ENCODE assay signal across 8 cellular contexts in genomic region chr11:62443390-62444201, GRCh38. TPM values are rescaled to one million over a fixed set of nuclear protein-coding genes. Genes with fewer than 3 reads are reported as not detected.
DNase-seq lines count a peak whose midpoint lies in the region; ATAC-seq and TF ChIP-seq lines count a peak whose summit lies in the region.

No MANE protein-coding gene starts in this region.

- H3K4me2 ChIP-seq in Karpas-422 (ENCODE audit: low read depth, low read length, poor library complexity, severe bottlenecking) = peak overlapping the region; percentile 8
- peak overlapping the region; percentile 22 for H3K4me2 ChIP-seq in hepatocyte

- peak overlapping the region; percentile 70 for H3K4me3 Mint-ChIP-seq in activated naive CD8-positive, alpha-beta T cell treated with anti-CD3 and anti-CD28 coated beads for 36 hours
- no peak overlapping the region for H3K4me3 Mint-ChIP-seq in CD8-positive, alpha-beta T cell

- H3K9ac ChIP-seq in Karpas-422 (ENCODE audit: low read length) = no peak overlapping the region

- H3K9me3 ChIP-seq in Karpas-422 (ENCODE audit: low read length) = no peaks in the 10 kb centered on the region
- no peaks in the 10 kb centered on the region for H3K9me3 ChIP-seq in hepatocyte (ENCODE audit: low read depth)
- H3K9me3 ChIP-seq in stomach = no peaks in the 10 kb centered on the region
- no peaks in the 10 kb centered on the region for H3K9me3 ChIP-seq in CD8-positive, alpha-beta T cell (ENCODE audit: low read length)

- no peak overlapping the region for H3K27ac Mint-ChIP-seq in activated naive CD8-positive, alpha-beta T cell treated with anti-CD3 and anti-CD28 coated beads for 36 hours
- no peak overlapping the region for H3K27ac Mint-ChIP-seq in CD8-positive, alpha-beta T cell

- H3K27ac ChIP-seq in Karpas-422 (ENCODE audit: low read length) = no peak overlapping the region
- H3K27ac ChIP-seq in hepatocyte = peak overlapping the region; percentile 80
- H3K27ac ChIP-seq in stomach = peak overlapping the region; percentile 37 to 89 (median 85)
- no peak overlapping the region for H3K27ac ChIP-seq in CD8-positive, alpha-beta T cell (ENCODE audit: low read depth, low read length)

- peaks cover 9% of the 10 kb centered on the region for H3K4me1 Mint-ChIP-seq in activated naive CD8-positive, alpha-beta T cell treated with anti-CD3 and anti-CD28 coated beads for 36 hours
- H3K4me1 Mint-ChIP-seq in CD8-positive, alpha-beta T cell (ENCODE audit: low read depth) = peaks cover 7% of the 10 kb centered on the region

- H3K79me2 ChIP-seq in Karpas-422 (ENCODE audit: low read length) = no peaks in the 10 kb centered on the region
- no peaks in the 10 kb centered on the region for H3K79me2 ChIP-seq in hepatocyte

- TF ChIP-seq POLR2A in stomach (IDR thresholded peaks at IDR 0.05) = no peak

- peaks cover 11% of the 10 kb centered on the region for H3K4me1 ChIP-seq in Karpas-422 (ENCODE audit: low read length)
- peaks cover 38% of the 10 kb centered on the region for H3K4me1 ChIP-seq in hepatocyte (ENCODE audit: insufficient read depth)
- peaks cover 20 to 53% (median 37%) of the 10 kb centered on the region in 4 donors for H3K4me1 ChIP-seq in stomach
- H3K4me1 ChIP-seq in CD8-positive, alpha-beta T cell (ENCODE audit: insufficient read depth, low read length) = no peaks in the 10 kb centered on the region

- 95% methylated on average over 16 of the region's 17 CpGs for WGBS in hepatocyte (ENCODE audit: low lambda C conversion rate, missing lambda C conversion rate)
- WGBS in stomach, 5 donors = 78 to 87% (median 83%) methylated on average over 15 to 17 of the region's 17 CpGs

- intact Hi-C loops in stomach (cut with DNase I; ENCODE audit: low total_unique reads) = no loop called here
- intact Hi-C loops in CD8-positive, alpha-beta T cell (cut with DNase I, micrococcal nuclease) = no loop called here

- H3K4me3 ChIP-seq in Karpas-422 (ENCODE audit: low read length) (no peak overlapping the region), hepatocyte (no peak overlapping the region), stomach (peak overlapping the region in 3 of 4 donors; percentile 23 to 32 (median 31))
- no peak overlapping the region for H3K4me3 ChIP-seq in CD8-positive, alpha-beta T cell (ENCODE audit: low read depth, low read length)

- H3K27me3 Mint-ChIP-seq in activated naive CD8-positive, alpha-beta T cell treated with anti-CD3 and anti-CD28 coated beads for 36 hours = peaks cover 27% of the 10 kb centered on the region
- H3K27me3 Mint-ChIP-seq in CD8-positive, alpha-beta T cell (ENCODE audit: low read depth) = peaks cover 35% of the 10 kb centered on the region

- no peak for TF ChIP-seq EP300 in stomach (IDR thresholded peaks at IDR 0.05)

- ATAC-seq in CD8-positive, alpha-beta T cell = no peak

- DNase-seq in Karpas-422 (no peak), hepatocyte (ENCODE audit: low spot score) (no peak), stomach (no peak), NCI-H510A treated with DMSO at 0.1 percent for 48 hours (lab: John Stamatoyannopoulos, UW) (no peak), NCI-H446 treated with DMSO at 0.1 percent for 48 hours (lab: John Stamatoyannopoulos, UW) (no peak)
- no peak for DNase-seq in activated naive CD8-positive, alpha-beta T cell treated with anti-CD3 and anti-CD28 coated beads for 36 hours
- no peak for DNase-seq in CD8-positive, alpha-beta T cell
- no peak for DNase-seq in stimulated activated CD4-positive, alpha-beta T cell treated with anti-CD3 and anti-CD28 coated beads, Interleukin-4, amount 100 ng/mL, for 1 hour

- H3K9me3 Mint-ChIP-seq in activated naive CD8-positive, alpha-beta T cell treated with anti-CD3 and anti-CD28 coated beads for 36 hours = no peaks in the 10 kb centered on the region
- H3K9me3 Mint-ChIP-seq in CD8-positive, alpha-beta T cell = no peaks in the 10 kb centered on the region

- POLR2A ChIA-PET in CD8-positive, alpha-beta T cell (lab: Charles Lee) = no interaction called here

- TF ChIP-seq CTCF in hepatocyte (IDR thresholded peaks at IDR 0.05; ENCODE audit: poor library complexity) (no peak), stomach (IDR thresholded peaks at IDR 0.05) (no peak)
- TF ChIP-seq CTCF in CD8-positive, alpha-beta T cell (IDR thresholded peaks at IDR 0.05) = no peak

- no peak overlapping the region for H2AFZ ChIP-seq in Karpas-422 (ENCODE audit: low read length)
- H2AFZ ChIP-seq in hepatocyte = no peak overlapping the region

- no peaks in the 10 kb centered on the region for H3K36me3 ChIP-seq in Karpas-422 (ENCODE audit: insufficient read depth, low read length)
- no peaks in the 10 kb centered on the region for H3K36me3 ChIP-seq in hepatocyte (replicated peaks; ENCODE audit: insufficient read depth, low read depth)
- no peaks in the 10 kb centered on the region for H3K36me3 ChIP-seq in stomach
- no peaks in the 10 kb centered on the region for H3K36me3 ChIP-seq in CD8-positive, alpha-beta T cell (ENCODE audit: insufficient read depth, low read length)

- no peaks in the 10 kb centered on the region for H3K36me3 Mint-ChIP-seq in activated naive CD8-positive, alpha-beta T cell treated with anti-CD3 and anti-CD28 coated beads for 36 hours
- no peaks in the 10 kb centered on the region for H3K36me3 Mint-ChIP-seq in CD8-positive, alpha-beta T cell

- CTCF ChIA-PET in CD8-positive, alpha-beta T cell (lab: Charles Lee) = interaction anchor here (0.9 to 2.0 kb wide), 2 partner anchors 99 to 117 kb away, joined by 4 read pairs; no protein-coding TSS in a partner anchor

- H4K20me1 ChIP-seq in Karpas-422 (ENCODE audit: insufficient read depth, low read depth, low read length) = no peaks in the 10 kb centered on the region
- no peaks in the 10 kb centered on the region for H4K20me1 ChIP-seq in hepatocyte (ENCODE audit: insufficient read depth, poor library complexity, severe bottlenecking)

- 0 out of 2 replicates have a peak, but pooled peaks cover 3% of the 10 kb centered on the region for H3K27me3 ChIP-seq in Karpas-422 (ENCODE audit: low read length)
- no peaks in the 10 kb centered on the region for H3K27me3 ChIP-seq in hepatocyte
- no peaks in the 10 kb centered on the region for H3K27me3 ChIP-seq in stomach
- H3K27me3 ChIP-seq in CD8-positive, alpha-beta T cell (ENCODE audit: insufficient read depth, low read length) = peaks cover 5% of the 10 kb centered on the region

- H3K9me2 ChIP-seq in Karpas-422 (replicated peaks; ENCODE audit: insufficient read depth, low read length) = no peaks in the 10 kb centered on the region
- no peaks in the 10 kb centered on the region for H3K9me2 ChIP-seq in hepatocyte (replicated peaks; ENCODE audit: insufficient read depth)

RNA-seq across cellular contexts. Expression of gene SCGB1A1, which starts 24.8 kb away (rescaled TPM):
- not detected in 2 replicates for total RNA-seq in Karpas-422 (2014; rRNA removed; shearing (Covaris generic); ENCODE audit: low replicate concordance)
- not detected for total RNA-seq in activated naive CD8-positive, alpha-beta T cell treated with anti-CD3 and anti-CD28 coated beads for 36 hours
- total RNA-seq in hepatocyte (not detected in 2 replicates), stomach (10 to 100 TPM in 1 of 5 donors, 1 to 10 TPM in 1, not detected in 3; 2.6 to 11.2 TPM)
- polyA plus RNA-seq in hepatocyte (not detected in 2 replicates), stomach (10 to 100 TPM in 1 of 3 donors, not detected in 2; 53.9 TPM)
- not detected for total RNA-seq in CD8-positive, alpha-beta T cell

Comparison
In these comparisons a context has a peak if more than half of its experiments do, and no peak if none do; other contexts are left out.
1. H3K27ac ChIP-seq: peak in hepatocyte (single experiment) and stomach (5 of 5); none in Karpas-422 (single experiment) and CD8-positive, alpha-beta T cell (single experiment).
2. H3K4me3 ChIP-seq: peak in stomach (3 of 4); none in Karpas-422 (single experiment), hepatocyte (single experiment) and CD8-positive, alpha-beta T cell (single experiment).